ENCODE assay signal across 18 cellular contexts in genomic region chr12:104154286-104154685, GRCh38. TPM values are rescaled to one million over a fixed set of nuclear protein-coding genes. Genes with fewer than 3 reads are reported as not detected.
A peak's percentile ranks its signal among the peaks of the same experiment; 100 is the strongest.
DNase-seq lines count a peak whose midpoint lies in the region; ATAC-seq lines count a peak whose summit lies in the region.
"Had no signal": no experiment of that assay in that cellular context is flagged by ENCODE, and none has a peak within 500 bp of the region (broad histone marks: within the 10 kb centered on the region; RNA-seq: fewer than 3 reads in every experiment).

No MANE protein-coding gene starts in this region.

- ATAC-seq in activated T-cell treated with anti-CD3 and anti-CD28 coated beads, Interleukin-2, amount 50 U/mL, for 4 hours: no peak
- no peak for ATAC-seq in activated T-cell treated with anti-CD3 and anti-CD28 coated beads, Interleukin-2, amount 50 U/mL, for 72 hours (replicated peaks in 1 of 2)
- no peak for ATAC-seq in activated naive CD8-positive, alpha-beta T cell treated with anti-CD3 and anti-CD28 coated beads, Interleukin-2, amount 50 U/mL, for 24 hours
- ATAC-seq in GM18519 (IDR thresholded peaks at IDR 0.05; ENCODE audit: low FRiP score, unreplicated experiment) (no peak), GM19452 (IDR thresholded peaks at IDR 0.05; ENCODE audit: unreplicated experiment) (no peak)
- ATAC-seq: effector memory CD8-positive, alpha-beta T cell; Right ventricle myocardium inferior had no signal

- no peaks in the 10 kb centered on the region for H3K27me3 Mint-ChIP-seq in activated T-cell treated with anti-CD3 and anti-CD28 coated beads, Interleukin-2, amount 50 U/mL, for 4 hours (ENCODE audit: low read depth)
- H3K27me3 Mint-ChIP-seq in activated T-cell treated with anti-CD3 and anti-CD28 coated beads, Interleukin-2, amount 50 U/mL, for 72 hours (ENCODE audit: low read depth): peaks cover 12% of the 10 kb centered on the region
- H3K27me3 Mint-ChIP-seq in activated naive CD8-positive, alpha-beta T cell treated with anti-CD3 and anti-CD28 coated beads, Interleukin-2, amount 50 U/mL, for 24 hours: peaks cover 10% of the 10 kb centered on the region

- no peak for DNase-seq in activated T-cell treated with anti-CD3 and anti-CD28 coated beads, Interleukin-2, amount 50 U/mL, for 4 hours
- no peak for DNase-seq in activated T-cell treated with anti-CD3 and anti-CD28 coated beads, Interleukin-2, amount 50 U/mL, for 72 hours
- DNase-seq in NCI-H128 (lab: John Stamatoyannopoulos, UW; ENCODE audit: unreplicated experiment): peak; percentile 80
- DNase-seq in activated naive CD8-positive, alpha-beta T cell treated with anti-CD3 and anti-CD28 coated beads, Interleukin-2, amount 50 U/mL, for 24 hours: no peak
- DNase-seq in ureter (ENCODE audit: low spot score): peak; percentile 59
- no peak for DNase-seq in UCSD-AML1 (lab: John Stamatoyannopoulos, UW; ENCODE audit: unreplicated experiment)
- DNase-seq: activated CD4-positive, alpha-beta T cell treated with anti-CD3 and anti-CD28 coated beads, Interleukin-2, amount 10 ng/mL, durations not matched to agents 24 days and 14 days; activated T-cell treated with anti-CD3 and anti-CD28 coated beads, Interleukin-2, amount 50 U/mL, for 48 hours; Calu3; effector memory CD8-positive, alpha-beta T cell; GF-D8; H9; hippocampal formation; midbrain; T-helper 9 cell had no signal

- H3K4me3 Mint-ChIP-seq in activated T-cell treated with anti-CD3 and anti-CD28 coated beads, Interleukin-2, amount 50 U/mL, for 4 hours: peak overlapping the region; percentile 2
- peak overlapping the region in 1 of 2 donors; percentile 59 for H3K4me3 Mint-ChIP-seq in activated T-cell treated with anti-CD3 and anti-CD28 coated beads, Interleukin-2, amount 50 U/mL, for 72 hours
- H3K4me3 Mint-ChIP-seq in activated naive CD8-positive, alpha-beta T cell treated with anti-CD3 and anti-CD28 coated beads, Interleukin-2, amount 50 U/mL, for 24 hours: no peak overlapping the region
- H3K4me3 Mint-ChIP-seq: activated CD4-positive, alpha-beta T cell treated with anti-CD3 and anti-CD28 coated beads, Interleukin-2, amount 10 ng/mL, durations not matched to agents 24 days and 14 days; H9 had no signal

- no peaks in the 10 kb centered on the region for H3K9me3 Mint-ChIP-seq in activated T-cell treated with anti-CD3 and anti-CD28 coated beads, Interleukin-2, amount 50 U/mL, for 4 hours
- H3K9me3 Mint-ChIP-seq in activated T-cell treated with anti-CD3 and anti-CD28 coated beads, Interleukin-2, amount 50 U/mL, for 72 hours: no peaks in the 10 kb centered on the region
- H3K9me3 Mint-ChIP-seq in activated naive CD8-positive, alpha-beta T cell treated with anti-CD3 and anti-CD28 coated beads, Interleukin-2, amount 50 U/mL, for 24 hours: no peaks in the 10 kb centered on the region
- H3K9me3 Mint-ChIP-seq: activated CD4-positive, alpha-beta T cell treated with anti-CD3 and anti-CD28 coated beads, Interleukin-2, amount 10 ng/mL, durations not matched to agents 24 days and 14 days; effector memory CD8-positive, alpha-beta T cell; H9 had no signal

- H3K36me3 Mint-ChIP-seq in activated T-cell treated with anti-CD3 and anti-CD28 coated beads, Interleukin-2, amount 50 U/mL, for 4 hours (ENCODE audit: insufficient read depth): no peaks in the 10 kb centered on the region
- H3K36me3 Mint-ChIP-seq in activated T-cell treated with anti-CD3 and anti-CD28 coated beads, Interleukin-2, amount 50 U/mL, for 72 hours (ENCODE audit: insufficient read depth in 2 of 2): no peaks in the 10 kb centered on the region
- no peaks in the 10 kb centered on the region for H3K36me3 Mint-ChIP-seq in activated naive CD8-positive, alpha-beta T cell treated with anti-CD3 and anti-CD28 coated beads, Interleukin-2, amount 50 U/mL, for 24 hours (ENCODE audit: low read depth)

- H3K27ac Mint-ChIP-seq in activated T-cell treated with anti-CD3 and anti-CD28 coated beads, Interleukin-2, amount 50 U/mL, for 72 hours: no peak overlapping the region
- peak overlapping the region; percentile 1 for H3K27ac Mint-ChIP-seq in activated naive CD8-positive, alpha-beta T cell treated with anti-CD3 and anti-CD28 coated beads, Interleukin-2, amount 50 U/mL, for 24 hours
- H3K27ac Mint-ChIP-seq: activated CD4-positive, alpha-beta T cell treated with anti-CD3 and anti-CD28 coated beads, Interleukin-2, amount 10 ng/mL, durations not matched to agents 24 days and 14 days; H9 had no signal

- H3K4me1 Mint-ChIP-seq in activated T-cell treated with anti-CD3 and anti-CD28 coated beads, Interleukin-2, amount 50 U/mL, for 4 hours (ENCODE audit: low read depth): peaks cover 10% of the 10 kb centered on the region
- H3K4me1 Mint-ChIP-seq in activated T-cell treated with anti-CD3 and anti-CD28 coated beads, Interleukin-2, amount 50 U/mL, for 72 hours (ENCODE audit: low read depth): peaks cover 8% of the 10 kb centered on the region
- H3K4me1 Mint-ChIP-seq in activated naive CD8-positive, alpha-beta T cell treated with anti-CD3 and anti-CD28 coated beads, Interleukin-2, amount 50 U/mL, for 24 hours: peaks cover 8% of the 10 kb centered on the region

RNA-seq across cellular contexts. Expression of gene NFYB, which starts 16.3 kb away (rescaled TPM):
- 10 to 100 TPM; 20.6 to 25.7 (median 22.9) TPM for total RNA-seq in activated T-cell treated with anti-CD3 and anti-CD28 coated beads, Interleukin-2, amount 50 U/mL, for 4 hours
- 10 to 100 TPM; 30.2 to 30.8 TPM for total RNA-seq in activated T-cell treated with anti-CD3 and anti-CD28 coated beads, Interleukin-2, amount 50 U/mL, for 72 hours
- total RNA-seq in ureter: 26.8 TPM

Comparison
In these comparisons a context has a peak if more than half of its experiments do, and no peak if none do; other contexts are left out.
1. DNase-seq: peak in NCI-H128 (single experiment) and ureter (single experiment); none in activated T-cell treated with anti-CD3 and anti-CD28 coated beads, Interleukin-2, amount 50 U/mL, for 4 hours (single experiment), activated T-cell treated with anti-CD3 and anti-CD28 coated beads, Interleukin-2, amount 50 U/mL, for 72 hours (0 of 2), activated naive CD8-positive, alpha-beta T cell treated with anti-CD3 and anti-CD28 coated beads, Interleukin-2, amount 50 U/mL, for 24 hours (single experiment) and UCSD-AML1 (single experiment).